30 cellular contexts compared by ENCODE assay signal in the genomic region with DNA sequence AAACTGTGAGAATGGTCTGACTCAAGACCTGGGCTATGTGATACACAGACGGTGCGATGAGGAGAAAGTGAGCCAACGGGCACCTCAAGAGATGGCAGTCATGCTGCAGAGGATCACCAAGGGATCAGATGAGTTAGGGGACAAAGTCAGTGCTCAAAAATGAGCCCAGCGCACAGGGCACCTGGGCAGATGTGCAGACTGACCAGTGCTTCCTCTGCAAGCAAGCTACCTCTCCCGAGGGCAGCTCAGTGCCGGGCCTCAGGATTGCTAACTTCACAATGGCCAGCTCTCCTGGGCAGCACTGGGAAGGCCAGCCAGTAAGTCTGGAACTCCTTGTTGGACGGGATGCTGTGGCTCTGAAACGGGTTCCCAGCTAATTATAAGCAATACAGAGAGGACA.
"Had no signal": no experiment of that assay in that cellular context is flagged by ENCODE, and none has a peak within 500 bp of the region (broad histone marks: within the 10 kb centered on the region; RNA-seq: fewer than 3 reads in every experiment).

No MANE protein-coding gene starts in this region.

- H3K4me1 ChIP-seq: left lung, neural progenitor cell, parathyroid adenoma, tibial artery, upper lobe of right lung had no signal

- DNase-seq: heart right ventricle; immature natural killer cell; kidney; left colon; left lung; midbrain; mucosa of descending colon; naive thymus-derived CD4-positive, alpha-beta T cell; occipital lobe; retina; right cardiac atrium; stimulated activated CD4-positive, alpha-beta T cell treated with anti-CD3 and anti-CD28 coated beads, Interleukin-4, amount 100 ng/mL, for 24 hours; stimulated activated naive CD4-positive, alpha-beta T cell; trophoblast cell; upper lobe of right lung had no signal

- H3K9me3 ChIP-seq: heart right ventricle, left lung, mucosa of descending colon, neutrophil, suprapubic skin, thoracic aorta, tibial artery, upper lobe of right lung had no signal

- H3K4me3 ChIP-seq: heart right ventricle, hepatocyte, left lung, lung, mucosa of descending colon, neural progenitor cell, skin epidermis, suprapubic skin, thoracic aorta, tibial artery, upper lobe of right lung had no signal

- H3K9me3 Mint-ChIP-seq: immature natural killer cell; memory B cell; naive thymus-derived CD4-positive, alpha-beta T cell; natural killer cell treated with Interleukin-12 subunit alpha and Interleukin-12 subunit beta and Interleukin-15 and Interleukin-18, amount 100 ng/mL, for 72 hours; neural progenitor cell; stimulated activated effector memory CD8-positive, alpha-beta T cell treated with anti-CD3 and anti-CD28 coated beads, Interleukin-12 subunit alpha, Interleukin-12 subunit beta, amount 100 ng/mL, for 72 hours; stimulated activated naive CD8-positive, alpha-beta T cell treated with anti-CD3 and anti-CD28 coated beads, Interleukin-15, Interleukin-2, amounts not matched to agents 100 ng/mL and 50 ng/mL, for 24 hours had no signal

- H3K27me3 Mint-ChIP-seq: memory B cell; naive thymus-derived CD4-positive, alpha-beta T cell; natural killer cell treated with Interleukin-12 subunit alpha and Interleukin-12 subunit beta and Interleukin-15 and Interleukin-18, amount 100 ng/mL, for 72 hours; progenitor cell of endocrine pancreas; stimulated activated naive CD8-positive, alpha-beta T cell treated with anti-CD3 and anti-CD28 coated beads, Interleukin-15, Interleukin-2, amounts not matched to agents 100 ng/mL and 50 ng/mL, for 24 hours had no signal

- H3K27ac ChIP-seq: heart right ventricle, hepatocyte, left lung, neural progenitor cell, neutrophil, parathyroid adenoma, skin epidermis, suprapubic skin, thoracic aorta, tibial artery, upper lobe of right lung had no signal

- H3K4me1 Mint-ChIP-seq: immature natural killer cell, neural progenitor cell had no signal

- H3K36me3 ChIP-seq: neural progenitor cell had no signal

- H3K27me3 ChIP-seq: heart right ventricle, hepatocyte, left lung, neural progenitor cell, neutrophil, suprapubic skin, tibial artery, upper lobe of right lung had no signal

- H3K27ac Mint-ChIP-seq: immature natural killer cell; memory B cell; natural killer cell treated with Interleukin-12 subunit alpha and Interleukin-12 subunit beta and Interleukin-15 and Interleukin-18, amount 100 ng/mL, for 72 hours; neural progenitor cell; progenitor cell of endocrine pancreas; stimulated activated effector memory CD8-positive, alpha-beta T cell treated with anti-CD3 and anti-CD28 coated beads, Interleukin-12 subunit alpha, Interleukin-12 subunit beta, amount 100 ng/mL, for 72 hours; stimulated activated naive CD8-positive, alpha-beta T cell treated with anti-CD3 and anti-CD28 coated beads, Interleukin-15, Interleukin-2, amounts not matched to agents 100 ng/mL and 50 ng/mL, for 24 hours had no signal

- ATAC-seq: heart right ventricle; left colon; left lung; mucosa of descending colon; naive thymus-derived CD4-positive, alpha-beta T cell; natural killer cell treated with Interleukin-12 subunit alpha and Interleukin-12 subunit beta and Interleukin-15 and Interleukin-18, amount 100 ng/mL, for 72 hours; right cardiac atrium; sciatic nerve; stimulated activated effector memory CD8-positive, alpha-beta T cell treated with anti-CD3 and anti-CD28 coated beads, Interleukin-12 subunit alpha, Interleukin-12 subunit beta, amount 100 ng/mL, for 72 hours; upper lobe of right lung had no signal

- H3K4me3 Mint-ChIP-seq: immature natural killer cell; memory B cell; naive thymus-derived CD4-positive, alpha-beta T cell; natural killer cell treated with Interleukin-12 subunit alpha and Interleukin-12 subunit beta and Interleukin-15 and Interleukin-18, amount 100 ng/mL, for 72 hours; neural progenitor cell; stimulated activated effector memory CD8-positive, alpha-beta T cell treated with anti-CD3 and anti-CD28 coated beads, Interleukin-12 subunit alpha, Interleukin-12 subunit beta, amount 100 ng/mL, for 72 hours; stimulated activated naive CD8-positive, alpha-beta T cell treated with anti-CD3 and anti-CD28 coated beads, Interleukin-15, Interleukin-2, amounts not matched to agents 100 ng/mL and 50 ng/mL, for 24 hours had no signal
